13 cellular contexts compared by ENCODE assay signal in genomic region chr15:101407439-101407838, GRCh38.
DNase-seq lines count a peak whose midpoint lies in the region; ATAC-seq and TF ChIP-seq lines count a peak whose summit lies in the region.
"Had no signal": no experiment of that assay in that cellular context is flagged by ENCODE, and none has a peak within 500 bp of the region (broad histone marks: within the 10 kb centered on the region; RNA-seq: fewer than 3 reads in every experiment).

No MANE protein-coding gene starts in this region.

- no peak overlapping the region for H3K27ac ChIP-seq in breast epithelium
- H3K27ac ChIP-seq: GM23248 had no signal

- no peak overlapping the region for H3K4me3 Mint-ChIP-seq in activated T-helper 17 cell treated with anti-CD3 and anti-CD28 coated beads, Interleukin-2, amount 50 U/mL, for 72 hours
- no peak overlapping the region for H3K4me3 Mint-ChIP-seq in CD14-positive monocyte
- H3K4me3 Mint-ChIP-seq: brain had no signal

- H3K4me1 Mint-ChIP-seq in activated T-helper 17 cell treated with anti-CD3 and anti-CD28 coated beads, Interleukin-2, amount 50 U/mL, for 72 hours: peaks cover 9% of the 10 kb centered on the region
- peaks cover 2% of the 10 kb centered on the region for H3K4me1 Mint-ChIP-seq in CD14-positive monocyte

- TF ChIP-seq CTCF in GM13977 (IDR thresholded peaks at IDR 0.05; ENCODE audit: extremely low read depth, insufficient read depth, missing control alignments) (no peak), CD14-positive monocyte (IDR thresholded peaks at IDR 0.05) (no peak), breast epithelium (IDR thresholded peaks at IDR 0.05) (no peak)

- H3K27me3 ChIP-seq in breast epithelium: no peaks in the 10 kb centered on the region

- intact Hi-C loops in CD14-positive monocyte (cut with micrococcal nuclease) (no loop called here), breast epithelium (cut with DNase I; ENCODE audit: low total_unique reads) (no loop called here)

- peaks cover 30% of the 10 kb centered on the region for H3K27me3 Mint-ChIP-seq in activated T-helper 17 cell treated with anti-CD3 and anti-CD28 coated beads, Interleukin-2, amount 50 U/mL, for 72 hours
- peaks cover 1 to 10% (median 8%) of the 10 kb centered on the region in 3 donors for H3K27me3 Mint-ChIP-seq in CD14-positive monocyte (ENCODE audit: low read depth in 3 of 3)

- no peaks in the 10 kb centered on the region for H3K9me3 Mint-ChIP-seq in activated T-helper 17 cell treated with anti-CD3 and anti-CD28 coated beads, Interleukin-2, amount 50 U/mL, for 72 hours
- no peaks in the 10 kb centered on the region for H3K9me3 Mint-ChIP-seq in CD14-positive monocyte

- no peak overlapping the region for H3K27ac Mint-ChIP-seq in activated T-helper 17 cell treated with anti-CD3 and anti-CD28 coated beads, Interleukin-2, amount 50 U/mL, for 72 hours
- H3K27ac Mint-ChIP-seq in CD14-positive monocyte: no peak overlapping the region

- H3K4me3 ChIP-seq in breast epithelium: no peak overlapping the region
- H3K4me3 ChIP-seq: GM23248, lung had no signal

- no peaks in the 10 kb centered on the region for H3K36me3 Mint-ChIP-seq in activated T-helper 17 cell treated with anti-CD3 and anti-CD28 coated beads, Interleukin-2, amount 50 U/mL, for 72 hours (ENCODE audit: low read depth)
- H3K36me3 Mint-ChIP-seq in CD14-positive monocyte: no peaks in the 10 kb centered on the region
- H3K36me3 Mint-ChIP-seq: brain had no signal

- no peaks in the 10 kb centered on the region for H3K4me1 ChIP-seq in breast epithelium

- H3K36me3 ChIP-seq in breast epithelium: no peaks in the 10 kb centered on the region

- no peak for TF ChIP-seq POLR2A in breast epithelium (IDR thresholded peaks at IDR 0.05)

- ATAC-seq in GM19438 (IDR thresholded peaks at IDR 0.05; ENCODE audit: low read depth, unreplicated experiment) (peak; percentile 95), HG02943 (IDR thresholded peaks at IDR 0.05; ENCODE audit: low read depth, unreplicated experiment) (peak; percentile 96)
- peak; percentile 82 for ATAC-seq in activated T-helper 17 cell treated with anti-CD3 and anti-CD28 coated beads, Interleukin-2, amount 50 U/mL, for 72 hours (replicated peaks)

- H3K9me3 ChIP-seq in breast epithelium: no peaks in the 10 kb centered on the region

- DNase-seq in GM13977 (ENCODE audit: low spot score) (peak; percentile 71), CD14-positive monocyte (ENCODE audit: low spot score) (no peak), NCI-H345 treated with DMSO at 0.1 percent for 48 hours (lab: John Stamatoyannopoulos, UW; ENCODE audit: unreplicated experiment) (no peak), cortex of kidney (lab: John Stamatoyannopoulos, UW) (no peak), breast epithelium (ENCODE audit: low spot score in 2 of 2) (no peak)
- DNase-seq: activated CD4-positive, alpha-beta T cell treated with anti-CD3 and anti-CD28 coated beads, Interleukin-2, amount 50 U/mL, for 1 hour; GM23248; MM.1S had no signal

- in situ Hi-C loops in GM13977 (cut with MboI; ENCODE audit: low pct_unique_long_range_greater_than_20kb, low sequenced_read_pairs, unreplicated experiment): no loop called here
